In genomic region chrX:41335590-41336331, GRCh38 we compare ENCODE assay signal across 8 cellular contexts. TPM values are rescaled to one million over a fixed set of nuclear protein-coding genes. Genes with fewer than 3 reads are reported as not detected.
DNase-seq lines count a peak whose midpoint lies in the region; ATAC-seq and TF ChIP-seq lines count a peak whose summit lies in the region.

No MANE protein-coding gene starts in this region.

- intact Hi-C loops in heart left ventricle (cut with DNase I) (loop anchor here in 4 of 10 donors (2.0 to 10.0 kb wide), 3 partner anchors 107 to 112 kb away; partner anchors contain the start of gene NYX (in 3 of the 4)), cardiac septum (cut with DNase I) (loop anchor here (2.0 kb wide), 2 partner anchors 113 to 249 kb away; no protein-coding TSS in a partner anchor), ascending aorta (cut with DNase I) (loop anchor here (2.0 kb wide), 2 partner anchors 107 to 251 kb away; partner anchors contain the start of gene USP9X), right lobe of liver (cut with DNase I) (no loop called here), posterior cingulate gyrus (cut with DNase I) (loop anchor here (10.0 kb wide), 1 partner anchor 61 kb away; no protein-coding TSS in a partner anchor)

- no peak for ATAC-seq in heart left ventricle
- no peak for ATAC-seq in right lobe of liver
- ATAC-seq in GM19397 (IDR thresholded peaks at IDR 0.05; ENCODE audit: unreplicated experiment), result no peak
- no peak for ATAC-seq in GM21825 (IDR thresholded peaks at IDR 0.05; ENCODE audit: unreplicated experiment)

- no peak for TF ChIP-seq POLR2A in heart left ventricle (IDR thresholded peaks at IDR 0.05)
- no peak for TF ChIP-seq POLR2A in right lobe of liver (IDR thresholded peaks at IDR 0.05)

- H3K27ac ChIP-seq in heart left ventricle (peak overlapping the region in 11 of 12 donors; percentile 97 to 100 (median 100)), ascending aorta (peak overlapping the region; percentile 99 to 100), right lobe of liver (peak overlapping the region; percentile 99 to 100 (median 100))

- no peaks in the 10 kb centered on the region for H3K9me3 ChIP-seq in heart left ventricle
- H3K9me3 ChIP-seq in ascending aorta, result no peaks in the 10 kb centered on the region
- H3K9me3 ChIP-seq in right lobe of liver, result no peaks in the 10 kb centered on the region

- H3K36me3 ChIP-seq in heart left ventricle (peaks cover 0 to 37% (median 17%) of the 10 kb centered on the region in 9 donors), ascending aorta (peaks cover 12 to 22% of the 10 kb centered on the region in 2 donors), right lobe of liver (peaks cover 0 to 26% (median 15%) of the 10 kb centered on the region in 4 donors)

- 5 to 36% (median 16%) methylated on average over 10 of the region's 10 CpGs for WGBS in heart left ventricle, 4 donors
- 12% methylated on average over 10 of the region's 10 CpGs for WGBS in right lobe of liver (ENCODE audit: insufficient coverage, low coverage, low lambda C conversion rate, missing lambda C conversion rate)

- peaks cover 13% of the 10 kb centered on the region for H3K36me3 Mint-ChIP-seq in type B pancreatic cell

- TF ChIP-seq CTCF in heart left ventricle (IDR thresholded peaks at IDR 0.05) (no peak), ascending aorta (IDR thresholded peaks at IDR 0.05) (no peak), right lobe of liver (IDR thresholded peaks at IDR 0.05) (no peak), type B pancreatic cell (conservative IDR thresholded peaks at IDR 0.05) (no peak)

- peaks cover 4% of the 10 kb centered on the region for H3K4me1 Mint-ChIP-seq in type B pancreatic cell (ENCODE audit: unreplicated experiment)

- H3K27me3 ChIP-seq in heart left ventricle, result no peaks in the 10 kb centered on the region
- no peaks in the 10 kb centered on the region for H3K27me3 ChIP-seq in ascending aorta
- no peaks in the 10 kb centered on the region for H3K27me3 ChIP-seq in right lobe of liver

- H3K4me1 ChIP-seq in heart left ventricle (peaks cover 0 to 70% (median 30%) of the 10 kb centered on the region in 12 donors), ascending aorta (peaks cover 2 to 15% of the 10 kb centered on the region in 2 donors), right lobe of liver (peaks cover 0 to 47% (median 10%) of the 10 kb centered on the region in 4 donors)

- H3K4me3 Mint-ChIP-seq in type B pancreatic cell, result peak overlapping the region; percentile 93

- peak overlapping the region; percentile 81 to 99 (median 96) for H3K4me3 ChIP-seq in heart left ventricle
- H3K4me3 ChIP-seq in ascending aorta, result peak overlapping the region; percentile 82 to 99
- peak overlapping the region; percentile 86 to 95 (median 93) for H3K4me3 ChIP-seq in right lobe of liver

- DNase-seq in heart left ventricle, result no peak
- DNase-seq in cardiac septum (ENCODE audit: low spot score), result no peak
- no peak for DNase-seq in ascending aorta (ENCODE audit: low spot score in 2 of 2)
- no peak for DNase-seq in right lobe of liver
- DNase-seq in type B pancreatic cell (ENCODE audit: extremely low spot score, unreplicated experiment), result no peak
- no peak for DNase-seq in posterior cingulate gyrus

- H3K27me3 Mint-ChIP-seq in type B pancreatic cell, result no peaks in the 10 kb centered on the region

- H3K27ac Mint-ChIP-seq in type B pancreatic cell, result peak overlapping the region; percentile 100

- no peaks in the 10 kb centered on the region for H3K9me3 Mint-ChIP-seq in type B pancreatic cell

RNA-seq across cellular contexts. Expression of gene DDX3X, which starts 1.8 kb away (rescaled TPM):
- 100 to 1,000 TPM; 128 to 272 (median 178) TPM for total RNA-seq in heart left ventricle
- 10 to 100 TPM; 34.3 to 99.8 TPM for polyA plus RNA-seq in heart left ventricle
- 214 TPM for total RNA-seq in cardiac septum
- 89.3 TPM for total RNA-seq in ascending aorta
- 100 to 1,000 TPM in 5 of 6 experiments, 10 to 100 TPM in 1; 85.1 to 210 (median 138) TPM for total RNA-seq in right lobe of liver
- total RNA-seq in type B pancreatic cell (ENCODE audit: low replicate concordance), result 255 and 276 TPM in 2 replicates

Comparison
In these comparisons a context has a peak if more than half of its experiments do, and no peak if none do; other contexts are left out.
1. intact Hi-C loops: an anchor here in cardiac septum (2.0 kb wide), ascending aorta (2.0 kb wide) and posterior cingulate gyrus (10.0 kb wide); none called in right lobe of liver.